Comparison of ENCODE assay signal across 8 cellular contexts in genomic region chr11:111603633-111604130, GRCh38. TPM values are rescaled to one million over a fixed set of nuclear protein-coding genes. Genes with fewer than 3 reads are reported as not detected.
A peak's percentile ranks its signal among the peaks of the same experiment; 100 is the strongest.
DNase-seq lines count a peak whose midpoint lies in the region; ATAC-seq and TF ChIP-seq lines count a peak whose summit lies in the region.

No MANE protein-coding gene starts in this region.

- H3K36me3 ChIP-seq in heart left ventricle (no peaks in the 10 kb centered on the region), body of pancreas (replicated peaks in 1 of 2; ENCODE audit: insufficient read depth in 1 of 2, low read depth in 2 of 2) (no peaks in the 10 kb centered on the region), uterus (no peaks in the 10 kb centered on the region)

- H3K27me3 ChIP-seq in heart left ventricle: no peaks in the 10 kb centered on the region
- H3K27me3 ChIP-seq in body of pancreas: no peaks in the 10 kb centered on the region
- no peaks in the 10 kb centered on the region for H3K27me3 ChIP-seq in uterus

- WGBS in heart left ventricle, 4 donors: 9 to 16% (median 9%) methylated on average over 7 of the region's 7 CpGs
- WGBS in body of pancreas, 2 donors: 5 to 7% methylated on average over 7 of the region's 7 CpGs

- H3K4me3 Mint-ChIP-seq in memory B cell: peak overlapping the region; percentile 95

- intact Hi-C loops in heart left ventricle (cut with DNase I) (loop anchor here in 9 of 10 donors (2.0 to 10.0 kb wide), 10 partner anchors 36 to 239 kb away; partner anchors contain the start of gene PPP2R1B (in 3 of the 9)), Right ventricle myocardium inferior (cut with DNase I) (loop anchor here (5.0 kb wide), 1 partner anchor 374 kb away; no protein-coding TSS in a partner anchor), body of pancreas (cut with DNase I) (loop anchor here (5.0 kb wide), 1 partner anchor 174 kb away; no protein-coding TSS in a partner anchor), uterus (cut with DNase I; ENCODE audit: low total_unique reads) (loop anchor here (5.0 kb wide), 1 partner anchor 164 kb away; the partner anchor contains the start of gene PPP2R1B), posterior cingulate gyrus (cut with DNase I) (no loop called here)

- DNase-seq in heart left ventricle (no peak), Right ventricle myocardium inferior (ENCODE audit: missing footprints) (no peak), body of pancreas (no peak), memory B cell (ENCODE audit: low spot score in 2 of 2) (no peak), uterus (no peak), posterior cingulate gyrus (no peak)

- TF ChIP-seq POLR2A in heart left ventricle (IDR thresholded peaks at IDR 0.05): no peak
- TF ChIP-seq POLR2A in body of pancreas (IDR thresholded peaks at IDR 0.05): no peak
- TF ChIP-seq POLR2A in uterus (IDR thresholded peaks at IDR 0.05): no peak

- no peak for ATAC-seq in heart left ventricle
- no peak for ATAC-seq in Right ventricle myocardium inferior
- ATAC-seq in body of pancreas: no peak
- no peak for ATAC-seq in memory B cell (ENCODE audit: low read depth)
- no peak for ATAC-seq in GM21619 (IDR thresholded peaks at IDR 0.05; ENCODE audit: unreplicated experiment)
- ATAC-seq in GM19395 (IDR thresholded peaks at IDR 0.05; ENCODE audit: unreplicated experiment): no peak

- H3K4me3 ChIP-seq in heart left ventricle: peak overlapping the region; percentile 69 to 96 (median 87)
- H3K4me3 ChIP-seq in body of pancreas: peak overlapping the region in 1 of 2 donors; percentile 51
- H3K4me3 ChIP-seq in uterus: peak overlapping the region; percentile 87 to 88

- H3K4me1 Mint-ChIP-seq in memory B cell: peaks cover 18% of the 10 kb centered on the region

- H3K27ac Mint-ChIP-seq in memory B cell: peak overlapping the region; percentile 97

- H3K27ac ChIP-seq in heart left ventricle: peak overlapping the region in 11 of 12 donors; percentile 91 to 99 (median 97)
- H3K27ac ChIP-seq in body of pancreas: peak overlapping the region; percentile 96 to 98 (median 98)
- H3K27ac ChIP-seq in uterus: peak overlapping the region; percentile 97 to 98

- H3K27me3 Mint-ChIP-seq in memory B cell: no peaks in the 10 kb centered on the region

- H3K9me3 Mint-ChIP-seq in memory B cell: no peaks in the 10 kb centered on the region

- no peak for TF ChIP-seq CTCF in heart left ventricle (IDR thresholded peaks at IDR 0.05)
- TF ChIP-seq CTCF in body of pancreas (IDR thresholded peaks at IDR 0.05): no peak
- no peak for TF ChIP-seq CTCF in uterus (IDR thresholded peaks at IDR 0.05)

- H3K36me3 Mint-ChIP-seq in memory B cell: peaks cover 1% of the 10 kb centered on the region

- H3K9me3 ChIP-seq in heart left ventricle: no peaks in the 10 kb centered on the region
- H3K9me3 ChIP-seq in body of pancreas: no peaks in the 10 kb centered on the region
- H3K9me3 ChIP-seq in uterus: no peaks in the 10 kb centered on the region

- H3K4me1 ChIP-seq in heart left ventricle (peaks cover 3 to 47% (median 28%) of the 10 kb centered on the region in 12 donors), body of pancreas (peaks cover 47% of the 10 kb centered on the region), uterus (no peaks in the 10 kb centered on the region)

RNA-seq across cellular contexts. Expression of gene SIK2, which starts 1.4 kb away (rescaled TPM):
- total RNA-seq in heart left ventricle (10 to 100 TPM; 15.9 to 45.8 (median 27.7) TPM), Right ventricle myocardium inferior (15.9 TPM), body of pancreas (10 to 100 TPM; 15.3 to 16.5 TPM), uterus (10 to 100 TPM; 11.5 to 27.7 (median 16.7) TPM)
- 10 to 100 TPM in 1 of 2 donors, 1 to 10 TPM in 1; 4.1 to 23.1 TPM for polyA plus RNA-seq in heart left ventricle
